Comparison of ENCODE assay signal across 24 cellular contexts in genomic region chr14:89566180-89566579, GRCh38.
"Had no signal": no experiment of that assay in that cellular context is flagged by ENCODE, and none has a peak within 500 bp of the region (broad histone marks: within the 10 kb centered on the region; RNA-seq: fewer than 3 reads in every experiment).

No MANE protein-coding gene starts in this region.

- DNase-seq: activated CD4-positive, alpha-beta T cell treated with anti-CD3 and anti-CD28 coated beads for 4 hours; activated CD8-positive, alpha-beta memory T cell treated with anti-CD3 and anti-CD28 coated beads, Interleukin-2, amount 50 U/mL, for 4 hours; activated CD8-positive, alpha-beta T cell treated with anti-CD3 and anti-CD28 coated beads for 36 hours; activated T-cell treated with anti-CD3 and anti-CD28 coated beads, Interleukin-2, amount 50 U/mL, for 72 hours; aorta; central memory CD4-positive, alpha-beta T cell; NCI-H1092 treated with DMSO at 0.1 percent for 48 hours; NCI-H1417 treated with DMSO at 0.1 percent for 48 hours; NCI-H1694 treated with DMSO at 0.1 percent for 48 hours; NCI-H2029 treated with DMSO at 0.1 percent for 48 hours; NCI-H345; NCI-H510A; NCI-H526 treated with DMSO at 0.1 percent for 48 hours; NCI-H82; NK-92 treated with Interleukin-12 subunit alpha and Interleukin-12 subunit beta, amount 100 ng/mL, for 24 hours; OCI-M1; RPMI8226; T-cell; WERI-Rb-1 had no signal

- H3K4me3 ChIP-seq: SK-N-MC had no signal

- H3K27me3 Mint-ChIP-seq: activated CD8-positive, alpha-beta T cell treated with anti-CD3 and anti-CD28 coated beads for 36 hours; activated naive CD4-positive, alpha-beta T cell treated with anti-CD3 and anti-CD28 coated beads, Interleukin-2, amount 50 U/mL, for 24 hours; T-cell had no signal

- H3K27ac Mint-ChIP-seq: activated CD8-positive, alpha-beta T cell treated with anti-CD3 and anti-CD28 coated beads for 36 hours had no signal

- H3K4me3 Mint-ChIP-seq: activated CD8-positive, alpha-beta T cell treated with anti-CD3 and anti-CD28 coated beads for 36 hours; activated naive CD4-positive, alpha-beta T cell treated with anti-CD3 and anti-CD28 coated beads, Interleukin-2, amount 50 U/mL, for 24 hours; activated T-cell treated with anti-CD3 and anti-CD28 coated beads, Interleukin-2, amount 50 U/mL, for 72 hours; T-cell had no signal

- H3K36me3 ChIP-seq: WERI-Rb-1 had no signal

- H3K9me3 Mint-ChIP-seq: activated CD8-positive, alpha-beta T cell treated with anti-CD3 and anti-CD28 coated beads for 36 hours; activated naive CD4-positive, alpha-beta T cell treated with anti-CD3 and anti-CD28 coated beads, Interleukin-2, amount 50 U/mL, for 24 hours; T-cell had no signal

- H3K27ac ChIP-seq: SK-N-MC, WERI-Rb-1 had no signal

- ATAC-seq: activated CD4-positive, CD25-positive, alpha-beta regulatory T cell treated with anti-CD3 and anti-CD28 coated beads, Interleukin-2, amount 50 U/mL, for 24 hours; activated CD8-positive, alpha-beta T cell treated with anti-CD3 and anti-CD28 coated beads for 36 hours; activated T-cell treated with anti-CD3 and anti-CD28 coated beads, Interleukin-2, amount 50 U/mL, for 72 hours; Panc1; Right ventricle myocardium inferior; T-cell had no signal
